In the genomic region with DNA sequence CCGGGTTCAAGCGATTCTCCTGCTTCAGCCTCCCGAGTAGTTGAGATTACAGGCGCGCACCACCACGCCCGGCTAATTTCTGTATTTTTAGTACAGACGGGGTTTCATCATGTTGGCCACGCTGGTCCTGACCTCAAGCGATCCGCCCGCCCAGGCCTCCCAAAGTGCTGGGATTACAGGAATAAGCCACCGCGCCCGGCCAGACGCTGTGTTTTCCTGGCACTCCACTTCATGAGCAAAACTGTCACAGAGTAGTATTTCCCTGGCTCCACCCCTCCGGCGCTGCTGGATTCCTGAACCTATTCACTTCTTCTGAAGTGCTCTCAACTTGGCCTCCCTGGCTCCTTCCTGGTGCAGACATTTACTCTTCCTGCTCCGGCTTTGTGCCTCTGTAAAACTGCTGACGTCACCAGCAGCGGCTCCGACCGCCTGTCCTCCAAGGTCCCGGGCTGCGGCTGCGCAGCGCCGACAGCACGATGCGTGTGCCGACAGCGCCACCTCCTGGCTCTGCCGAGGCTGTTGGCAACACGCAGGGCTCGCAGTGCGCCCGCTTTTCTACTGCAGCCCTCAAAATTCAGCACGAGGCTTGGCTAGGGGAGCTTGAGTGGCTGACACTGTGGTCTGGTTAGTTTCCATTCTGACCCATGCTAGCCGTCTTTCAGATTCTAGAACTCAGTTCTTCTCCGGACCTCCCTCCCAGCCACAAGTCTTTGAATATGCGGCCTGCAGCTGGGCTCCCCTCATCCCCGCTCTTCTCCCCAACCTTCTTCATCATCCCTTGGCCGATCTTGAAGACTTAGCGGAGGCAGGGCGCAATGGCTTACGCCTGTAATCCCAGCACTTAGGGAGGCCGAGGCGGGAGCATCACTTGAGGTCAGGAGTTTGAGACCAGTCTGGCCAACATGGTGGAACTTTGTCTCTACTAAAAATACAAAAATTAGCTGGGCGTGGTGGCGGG, we compare ENCODE assay signal across 8 cellular contexts. TPM values are rescaled to one million over a fixed set of nuclear protein-coding genes. Genes with fewer than 3 reads are reported as not detected.
DNase-seq lines count a peak whose midpoint lies in the region; ATAC-seq and TF ChIP-seq lines count a peak whose summit lies in the region.

No MANE protein-coding gene starts in this region.

- peak overlapping the region; percentile 90 for H3K27ac ChIP-seq in psoas muscle

- H3K36me3 Mint-ChIP-seq in T-helper 17 cell (ENCODE audit: low read depth), result no peaks in the 10 kb centered on the region

- intact Hi-C loops in left ventricle myocardium superior (cut with micrococcal nuclease), result loop anchor here (5.0 kb wide), 1 partner anchor 192 kb away; no protein-coding TSS in a partner anchor
- intact Hi-C loops in psoas muscle (cut with DNase I), result loop anchor here (1.0 to 10.0 kb wide), 8 partner anchors 57 to 689 kb away; no protein-coding TSS in a partner anchor

- in situ Hi-C loops in G401 (cut with HindIII; ENCODE audit: low sequenced_read_pairs), result no loop called here

- H3K4me1 ChIP-seq in psoas muscle, result no peaks in the 10 kb centered on the region

- 24 to 26% (median 24%) methylated on average over 50 of the region's 50 CpGs for WGBS in psoas muscle, 3 donors

- peak overlapping the region; percentile 88 for H3K4me3 Mint-ChIP-seq in T-helper 17 cell

- ATAC-seq in HG02678 (IDR thresholded peaks at IDR 0.05; ENCODE audit: unreplicated experiment) (peak; percentile 94), T-helper 17 cell (peak; percentile 99), left ventricle myocardium superior (peak; percentile 98), psoas muscle (peak; percentile 96 to 98 (median 96))

- no peaks in the 10 kb centered on the region for H3K27me3 Mint-ChIP-seq in T-helper 17 cell

- peak; percentile 99 for TF ChIP-seq CTCF in psoas muscle (IDR thresholded peaks at IDR 0.05)

- H3K9me3 ChIP-seq in T-helper 17 cell (ENCODE audit: control insufficient read depth, low read length, poor library complexity, severe bottlenecking) (no peaks in the 10 kb centered on the region), psoas muscle (no peaks in the 10 kb centered on the region)

- peak overlapping the region; percentile 60 for H3K4me3 ChIP-seq in psoas muscle

- H3K27ac Mint-ChIP-seq in T-helper 17 cell, result peak overlapping the region; percentile 84

- H3K4me1 Mint-ChIP-seq in T-helper 17 cell, result peaks cover 12% of the 10 kb centered on the region

- H3K27me3 ChIP-seq in psoas muscle (ENCODE audit: insufficient read depth in 3 of 3, low read length in 2 of 3), result no peaks in the 10 kb centered on the region

- no peaks in the 10 kb centered on the region for H3K36me3 ChIP-seq in psoas muscle (ENCODE audit: insufficient read depth in 1 of 2, low read depth in 1 of 2)

- DNase-seq in G401 (ENCODE audit: low spot score), result peak; percentile 92
- peak; percentile 78 to 90 for DNase-seq in NCI-H187 (lab: John Stamatoyannopoulos, UW)
- DNase-seq in T-helper 17 cell, result peak; percentile 87 to 93 (median 90)
- peak; percentile 88 for DNase-seq in amniotic stem cell (lab: John Stamatoyannopoulos, UW)
- DNase-seq in left ventricle myocardium superior, result peak; percentile 97
- peak; percentile 93 to 97 for DNase-seq in psoas muscle
- peak; percentile 95 for DNase-seq in ureter (ENCODE audit: low spot score)

RNA-seq across cellular contexts. Expression of a gene that starts 36.6 kb away (rescaled TPM):
- not detected in 2 replicates for total RNA-seq in G401 (2014; rRNA removed; shearing (Covaris generic))
- total RNA-seq in T-helper 17 cell (100 to 1,000 TPM; 229 to 265 TPM), left ventricle myocardium superior (29.5 TPM), psoas muscle (10 to 100 TPM; 15.1 to 24.1 (median 18.3) TPM), ureter (47.4 TPM)
- polyA plus RNA-seq in psoas muscle, result 10 to 100 TPM; 11.1 to 16.3 (median 15.1) TPM

Comparison
In these comparisons a context has a peak if more than half of its experiments do, and no peak if none do; other contexts are left out.
1. Peak in every context shown above with its lines: DNase-seq, ATAC-seq, H3K4me3 ChIP-seq and H3K27ac ChIP-seq.
2. RNA of a gene that starts 36.6 kb away (total RNA-seq): 229 to 265 TPM in T-helper 17 cell, 47.4 TPM in ureter (single experiment), 29.5 TPM in left ventricle myocardium superior (single experiment) and 15.1 to 24.1 TPM in psoas muscle; not detected in G401; every median in the first group is over 10 times any median in the second.